ENCODE assay signal across 12 cellular contexts in the genomic region with DNA sequence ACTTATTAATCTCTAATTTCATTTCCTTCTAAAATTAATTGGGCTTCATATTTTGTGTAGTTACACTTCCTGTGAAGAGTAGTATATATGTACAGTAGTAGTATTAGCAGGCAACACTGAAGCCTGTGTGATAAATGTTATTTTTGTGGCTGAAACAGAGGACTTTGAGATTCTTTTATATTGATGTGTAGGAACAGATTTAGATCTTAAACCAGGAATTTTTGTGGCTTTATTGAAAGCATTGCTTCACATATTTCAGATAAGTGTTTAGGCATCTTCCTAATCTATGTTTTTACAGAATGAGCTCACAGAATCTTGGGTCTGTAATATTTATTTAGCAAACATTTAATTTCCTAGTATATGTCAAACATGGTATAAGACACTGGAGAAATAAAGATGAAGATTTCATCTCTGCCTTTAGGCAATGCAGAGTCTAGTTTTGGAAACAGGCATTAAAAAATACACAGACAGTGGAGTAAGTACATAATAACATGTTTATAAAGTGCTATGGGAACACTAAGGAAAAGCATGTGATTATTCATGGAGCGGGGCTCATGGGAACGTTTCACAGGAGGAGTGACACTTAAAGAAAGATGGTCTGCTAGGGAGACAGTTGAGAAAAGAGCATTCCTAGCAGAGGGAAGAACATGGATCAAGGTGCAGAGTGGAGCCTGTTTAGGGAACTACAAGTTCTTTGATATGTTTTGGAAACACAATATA. TPM values are rescaled to one million over a fixed set of nuclear protein-coding genes. Genes with fewer than 3 reads are reported as not detected.
DNase-seq lines count a peak whose midpoint lies in the region; ATAC-seq lines count a peak whose summit lies in the region.
"Had no signal": no experiment of that assay in that cellular context is flagged by ENCODE, and none has a peak within 500 bp of the region (broad histone marks: within the 10 kb centered on the region; RNA-seq: fewer than 3 reads in every experiment).

No MANE protein-coding gene starts in this region.

- H3K4me1 ChIP-seq in esophagus (ENCODE audit: control insufficient read depth in 2 of 2, insufficient read depth in 2 of 2, low read length in 1 of 2) (no peaks in the 10 kb centered on the region), muscle layer of colon (ENCODE audit: insufficient read depth, low read length) (peaks cover 44% of the 10 kb centered on the region), aorta (ENCODE audit: control insufficient read depth in 1 of 2, insufficient read depth in 2 of 2, low read length in 2 of 2) (peaks cover 3 to 5% of the 10 kb centered on the region in 2 donors)

- H3K9ac ChIP-seq in muscle layer of colon (ENCODE audit: low read length): no peak overlapping the region

- H3K27ac ChIP-seq in esophagus (ENCODE audit: low read depth in 2 of 2, low read length in 1 of 2) (peak overlapping the region; percentile 33 to 45), muscle layer of colon (ENCODE audit: low read depth, low read length) (peak overlapping the region; percentile 62), aorta (ENCODE audit: low read depth in 1 of 2, low read length in 2 of 2) (peak overlapping the region; percentile 89 to 91)

- DNase-seq in Right ventricle myocardium inferior (ENCODE audit: missing footprints) (no peak), cardiac septum (ENCODE audit: low spot score) (no peak), aorta (no peak), ureter (ENCODE audit: low spot score) (no peak), NCI-H1436 (lab: John Stamatoyannopoulos, UW) (no peak)
- no peak for DNase-seq in activated CD4-positive, alpha-beta T cell treated with anti-CD3 and anti-CD28 coated beads, Interleukin-2, amount 50 U/mL, for 48 hours
- DNase-seq: activated naive CD4-positive, alpha-beta T cell treated with Interleukin-2 at 50 U/mL for 16 hours; GOT3; NCI-H510A treated with DMSO at 0.1 percent for 48 hours; small intestine had no signal

- H3K4me3 ChIP-seq in esophagus (ENCODE audit: low read depth in 1 of 2, low read length in 2 of 2): no peak overlapping the region
- no peak overlapping the region for H3K4me3 ChIP-seq in muscle layer of colon (ENCODE audit: low read depth in 1 of 2, low read length in 2 of 2)
- no peak overlapping the region for H3K4me3 ChIP-seq in aorta (ENCODE audit: low read length in 2 of 2)

- 48 to 54% methylated on average over 2 of the region's 2 CpGs for WGBS in esophagus, 2 donors
- 21% methylated on average over 2 of the region's 2 CpGs for WGBS in aorta, 2 donors

- ATAC-seq in Right ventricle myocardium inferior: peak; percentile 55
- ATAC-seq in aorta (ENCODE audit: low FRiP score): peak; percentile 48

- intact Hi-C loops in Right ventricle myocardium inferior (cut with DNase I): no loop called here
- intact Hi-C loops in cardiac septum (cut with DNase I): loop anchor here (5.0 kb wide), 1 partner anchor 270 kb away; no protein-coding TSS in a partner anchor
- intact Hi-C loops in aorta (cut with DNase I): loop anchor here (5.0 to 10.0 kb wide), 2 partner anchors 55 to 273 kb away; a partner anchor contains a TSS

- H3K36me3 ChIP-seq in esophagus (ENCODE audit: control insufficient read depth in 2 of 2, insufficient read depth in 2 of 2, low read length in 1 of 2) (no peaks in the 10 kb centered on the region), muscle layer of colon (ENCODE audit: insufficient read depth, low read length) (no peaks in the 10 kb centered on the region), aorta (ENCODE audit: control insufficient read depth in 1 of 2, insufficient read depth in 2 of 2, low read length in 1 of 2) (no peaks in the 10 kb centered on the region)

- H3K27me3 ChIP-seq in esophagus (ENCODE audit: control insufficient read depth in 1 of 2, insufficient read depth in 2 of 2, low read length in 2 of 2) (no peaks in the 10 kb centered on the region), muscle layer of colon (ENCODE audit: control insufficient read depth in 1 of 2, insufficient read depth in 2 of 2, low read length in 2 of 2) (no peaks in the 10 kb centered on the region), aorta (ENCODE audit: control insufficient read depth in 1 of 2, insufficient read depth in 2 of 2, low read length in 1 of 2) (no peaks in the 10 kb centered on the region)

- H3K9me3 ChIP-seq in esophagus (ENCODE audit: control insufficient read depth in 2 of 2, insufficient read depth in 1 of 2, low read depth in 1 of 2, low read length in 1 of 2) (no peaks in the 10 kb centered on the region), muscle layer of colon (ENCODE audit: low read length) (no peaks in the 10 kb centered on the region), aorta (ENCODE audit: control insufficient read depth, low read length) (no peaks in the 10 kb centered on the region)

RNA-seq across cellular contexts. Expression of a gene that starts 52.7 kb away (rescaled TPM):
- 9.9 TPM for total RNA-seq in Right ventricle myocardium inferior
- 11.1 TPM for total RNA-seq in cardiac septum
- polyA plus RNA-seq in esophagus: 1 to 10 TPM; 1.0 to 1.9 TPM
- 10 to 100 TPM; 18.6 to 22.0 TPM for total RNA-seq in aorta
- 1 to 10 TPM; 2.5 to 5.6 TPM for polyA plus RNA-seq in aorta
- total RNA-seq in ureter: 19.4 TPM

RNA-seq across cellular contexts. Expression of a gene that starts 56.3 kb away (rescaled TPM):
- total RNA-seq in Right ventricle myocardium inferior: 365 TPM
- total RNA-seq in cardiac septum: 532 TPM
- polyA plus RNA-seq in esophagus: 10 to 100 TPM; 10.9 to 16.2 TPM
- 100 to 1,000 TPM in 1 of 2 donors, 10 to 100 TPM in 1; 81.9 to 237 TPM for total RNA-seq in aorta
- 100 to 1,000 TPM; 145 to 147 TPM for polyA plus RNA-seq in aorta
- total RNA-seq in ureter: 22.9 TPM

Comparison
In these comparisons a context has a peak if more than half of its experiments do, and no peak if none do; other contexts are left out.
1. H3K27ac ChIP-seq: peak in every context shown above with its lines; median percentile 90 in aorta; 62 in muscle layer of colon; 39 in esophagus.